15 cellular contexts compared by ENCODE assay signal in genomic region chr3:105347625-105348302, GRCh38. TPM values are rescaled to one million over a fixed set of nuclear protein-coding genes. Genes with fewer than 3 reads are reported as not detected.
DNase-seq lines count a peak whose midpoint lies in the region; ATAC-seq lines count a peak whose summit lies in the region.
"Had no signal": no experiment of that assay in that cellular context is flagged by ENCODE, and none has a peak within 500 bp of the region (broad histone marks: within the 10 kb centered on the region; RNA-seq: fewer than 3 reads in every experiment).

No MANE protein-coding gene starts in this region.

- intact Hi-C loops in left colon (cut with DNase I, micrococcal nuclease): no loop called here

- peaks cover 0 to 14% of the 10 kb centered on the region in 2 donors for H3K27me3 Mint-ChIP-seq in stimulated activated naive B cell treated with anti-CD40 and anti-IgM and Interleukin-4, amounts not matched to agents 10 μg/mL and 1 μg/mL and 100 μg/mL, for 72 hours

- ATAC-seq in GM19035 (IDR thresholded peaks at IDR 0.05; ENCODE audit: unreplicated experiment) (peak; percentile 91), HG02588 (IDR thresholded peaks at IDR 0.05; ENCODE audit: unreplicated experiment) (peak; percentile 96), HG03108 (IDR thresholded peaks at IDR 0.05; ENCODE audit: unreplicated experiment) (peak; percentile 73), left colon (no peak)
- ATAC-seq in stimulated activated naive B cell treated with anti-CD40 and anti-IgM and Interleukin-4, amounts not matched to agents 10 μg/mL and 1 μg/mL and 100 μg/mL, for 72 hours (replicated peaks): peak; percentile 91 to 93
- ATAC-seq: activated CD8-positive, alpha-beta memory T cell treated with anti-CD3 and anti-CD28 coated beads, Interleukin-2, amount 10 ng/mL, durations not matched to agents 7 days and 5 days; GM23338 had no signal

- peaks cover 12 to 31% of the 10 kb centered on the region in 2 donors for H3K4me1 Mint-ChIP-seq in stimulated activated naive B cell treated with anti-CD40 and anti-IgM and Interleukin-4, amounts not matched to agents 10 μg/mL and 1 μg/mL and 100 μg/mL, for 72 hours
- H3K4me1 Mint-ChIP-seq: activated CD8-positive, alpha-beta memory T cell treated with anti-CD3 and anti-CD28 coated beads, Interleukin-2, amount 10 ng/mL, durations not matched to agents 7 days and 5 days; brain; GM23338 had no signal

- H3K36me3 Mint-ChIP-seq in stimulated activated naive B cell treated with anti-CD40 and anti-IgM and Interleukin-4, amounts not matched to agents 10 μg/mL and 1 μg/mL and 100 μg/mL, for 72 hours: peaks cover 0 to 5% of the 10 kb centered on the region in 2 donors
- H3K36me3 Mint-ChIP-seq: activated CD8-positive, alpha-beta memory T cell treated with anti-CD3 and anti-CD28 coated beads, Interleukin-2, amount 10 ng/mL, durations not matched to agents 7 days and 5 days; brain had no signal

- no peak for DNase-seq in stimulated activated naive B cell treated with anti-CD40 and anti-IgM and Interleukin-4, amounts not matched to agents 10 μg/mL and 1 μg/mL and 100 μg/mL, for 72 hours
- no peak for DNase-seq in activated CD8-positive, alpha-beta memory T cell treated with anti-CD3 and anti-CD28 coated beads, Interleukin-2, amount 50 U/mL, for 4 hours
- DNase-seq in activated effector memory CD4-positive, alpha-beta T cell treated with anti-CD3 and anti-CD28 coated beads, Interleukin-2, amount 50 U/mL, for 16 hours: no peak
- no peak for DNase-seq in left colon
- DNase-seq: activated CD8-positive, alpha-beta memory T cell treated with anti-CD3 and anti-CD28 coated beads, Interleukin-2, amount 10 ng/mL, durations not matched to agents 7 days and 5 days; activated naive CD4-positive, alpha-beta T cell treated with anti-CD3 and anti-CD28 coated beads for 36 hours; effector CD8-positive, alpha-beta T cell; MV-4-11; small intestine; substantia nigra had no signal

- H3K4me3 Mint-ChIP-seq in stimulated activated naive B cell treated with anti-CD40 and anti-IgM and Interleukin-4, amounts not matched to agents 10 μg/mL and 1 μg/mL and 100 μg/mL, for 72 hours: no peak overlapping the region
- H3K4me3 Mint-ChIP-seq: activated CD8-positive, alpha-beta memory T cell treated with anti-CD3 and anti-CD28 coated beads, Interleukin-2, amount 10 ng/mL, durations not matched to agents 7 days and 5 days; activated naive CD4-positive, alpha-beta T cell treated with anti-CD3 and anti-CD28 coated beads for 36 hours; brain; GM23338 had no signal

- H3K27ac Mint-ChIP-seq in stimulated activated naive B cell treated with anti-CD40 and anti-IgM and Interleukin-4, amounts not matched to agents 10 μg/mL and 1 μg/mL and 100 μg/mL, for 72 hours: no peak overlapping the region
- H3K27ac Mint-ChIP-seq: activated CD8-positive, alpha-beta memory T cell treated with anti-CD3 and anti-CD28 coated beads, Interleukin-2, amount 10 ng/mL, durations not matched to agents 7 days and 5 days; activated naive CD4-positive, alpha-beta T cell treated with anti-CD3 and anti-CD28 coated beads for 36 hours; brain; GM23338 had no signal

- H3K9me3 Mint-ChIP-seq in stimulated activated naive B cell treated with anti-CD40 and anti-IgM and Interleukin-4, amounts not matched to agents 10 μg/mL and 1 μg/mL and 100 μg/mL, for 72 hours: no peaks in the 10 kb centered on the region
- H3K9me3 Mint-ChIP-seq: activated naive CD4-positive, alpha-beta T cell treated with anti-CD3 and anti-CD28 coated beads for 36 hours; brain; GM23338 had no signal

RNA-seq across cellular contexts. Expression of gene ALCAM, which starts 18.9 kb away (rescaled TPM):
- 10 to 100 TPM; 20.3 to 21.4 TPM for total RNA-seq in left colon
